In genomic region chr20:22908944-22909343, GRCh38 we compare ENCODE assay signal across 24 cellular contexts.
"Had no signal": no experiment of that assay in that cellular context is flagged by ENCODE, and none has a peak within 500 bp of the region (broad histone marks: within the 10 kb centered on the region; RNA-seq: fewer than 3 reads in every experiment).

No MANE protein-coding gene starts in this region.

- H3K4me3 ChIP-seq: coronary artery, dorsolateral prefrontal cortex, esophagus squamous epithelium, gastrocnemius medialis, heart right ventricle, left lung, lower lobe of right lung, mucosa of descending colon had no signal

- H3K4me1 Mint-ChIP-seq: mesothelial cell of epicardium, naive B cell had no signal

- H3K4me3 Mint-ChIP-seq: mesothelial cell of epicardium, naive B cell had no signal

- ATAC-seq: esophagus mucosa, gastrocnemius medialis, heart right ventricle, left cardiac atrium, left lung, left ventricle myocardium superior, lower lobe of right lung, mucosa of descending colon had no signal

- H3K36me3 Mint-ChIP-seq: mesothelial cell of epicardium, naive B cell had no signal

- H3K27me3 Mint-ChIP-seq: naive B cell had no signal

- FAIRE-seq: endothelial cell of umbilical vein, islet of Langerhans, keratinocyte had no signal

- H3K27me3 ChIP-seq: dorsolateral prefrontal cortex, gastrocnemius medialis had no signal

- H3K9me3 ChIP-seq: esophagus squamous epithelium, gastrocnemius medialis, lower lobe of right lung, mucosa of descending colon had no signal

- H3K4me1 ChIP-seq: esophagus squamous epithelium, gastrocnemius medialis, left lung, lower lobe of right lung had no signal

- H3K27ac Mint-ChIP-seq: mesothelial cell of epicardium, naive B cell had no signal

- H3K27ac ChIP-seq: coronary artery, dorsolateral prefrontal cortex, esophagus squamous epithelium, gastrocnemius medialis, heart right ventricle, left lung, lower lobe of right lung had no signal

- DNase-seq: dorsolateral prefrontal cortex; effector CD4-positive, alpha-beta T cell; effector memory CD4-positive, alpha-beta T cell; esophagus squamous epithelium; foreskin fibroblast; foreskin melanocyte; gastrocnemius medialis; glutamatergic neuron; head of caudate nucleus; heart right ventricle; hippocampal formation; left cardiac atrium; left lung; left ventricle myocardium superior; lower lobe of right lung; mesenchymal stem cell; mucosa of descending colon; naive B cell had no signal

- H3K36me3 ChIP-seq: esophagus squamous epithelium, gastrocnemius medialis, heart right ventricle, left lung, lower lobe of right lung had no signal
